In genomic region chr5:135578685-135579341, GRCh38 we compare ENCODE assay signal across 8 cellular contexts. TPM values are rescaled to one million over a fixed set of nuclear protein-coding genes. Genes with fewer than 3 reads are reported as not detected.
DNase-seq lines count a peak whose midpoint lies in the region; ATAC-seq, FAIRE-seq and TF ChIP-seq lines count a peak whose summit lies in the region.

A gene with protein sequence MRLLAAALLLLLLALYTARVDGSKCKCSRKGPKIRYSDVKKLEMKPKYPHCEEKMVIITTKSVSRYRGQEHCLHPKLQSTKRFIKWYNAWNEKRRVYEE (minus strand): TSS chr5:135578991. CDS start chr5:135578778, 213 bp downstream.

- dilution Hi-C loops in endothelial cell of umbilical vein (cut with MboI; ENCODE audit: extremely low pct_ligation_motif_present, low sequenced_read_pairs), result loop anchor here (25.0 kb wide), 1 partner anchor 258 kb away; the partner anchor contains the start of gene SLC25A48

- H3K27ac ChIP-seq in endothelial cell of umbilical vein (ENCODE audit: insufficient read depth, low read depth, low read length), result no peak within 1 kb of the TSS

- H3K4me1 ChIP-seq in endothelial cell of umbilical vein (ENCODE audit: control insufficient read depth, extremely low read depth, insufficient read depth, low read length) (no peaks in the 10 kb centered on the region), mucosa of descending colon (ENCODE audit: low read depth) (no peaks in the 10 kb centered on the region), BE2C (no peaks in the 10 kb centered on the region)

- H3K9me3 ChIP-seq in endothelial cell of umbilical vein (replicated peaks; ENCODE audit: control insufficient read depth, insufficient read depth, low read length), result no peaks in the 10 kb centered on the region
- H3K9me3 ChIP-seq in mucosa of descending colon, result no peaks in the 10 kb centered on the region
- no peaks in the 10 kb centered on the region for H3K9me3 ChIP-seq in BE2C

- POLR2A ChIA-PET in endothelial cell of umbilical vein (lab: Charles Lee), result no interaction called here

- DNase-seq in ELR (ENCODE audit: low read depth) (peak; percentile 73), NCI-H82 treated with DMSO at 0.1 percent for 48 hours (lab: John Stamatoyannopoulos, UW; ENCODE audit: unreplicated experiment) (peak; percentile 5), endothelial cell of umbilical vein (ENCODE audit: low read depth, low spot score) (no peak), mucosa of descending colon (peak; percentile 38 to 56 (median 44)), NCI-H774 (lab: John Stamatoyannopoulos, UW) (no peak), DMS114 treated with DMSO at 0.1 percent for 48 hours (lab: John Stamatoyannopoulos, UW; ENCODE audit: unreplicated experiment) (no peak), BE2C (no peak)

- H3K27me3 ChIP-seq in endothelial cell of umbilical vein (ENCODE audit: control insufficient read depth in 2 of 2, insufficient read depth in 2 of 2, low read length in 2 of 2), result peaks cover 34 to 40% of the 10 kb centered on the region in 2 experiments
- peaks cover 32% of the 10 kb centered on the region for H3K27me3 ChIP-seq in BE2C

- peak; percentile 61 for ATAC-seq in mucosa of descending colon
- ATAC-seq in GM18517 (IDR thresholded peaks at IDR 0.05; ENCODE audit: unreplicated experiment), result no peak

- TF ChIP-seq CTCF in endothelial cell of umbilical vein (IDR thresholded peaks at IDR 0.05; ENCODE audit: extremely low read depth in 1 of 2, insufficient read depth in 1 of 2, low read depth in 1 of 2, low read length in 2 of 2) (no peak), mucosa of descending colon (IDR thresholded peaks at IDR 0.05) (no peak), BE2C (IDR thresholded peaks at IDR 0.05; ENCODE audit: low read depth, low read length) (no peak)

- H4K20me1 ChIP-seq in endothelial cell of umbilical vein (replicated peaks; ENCODE audit: control insufficient read depth, extremely low read depth, insufficient read depth, low read length), result no peaks in the 10 kb centered on the region

- H3K36me3 ChIP-seq in endothelial cell of umbilical vein (ENCODE audit: control insufficient read depth in 2 of 2, extremely low read depth in 1 of 2, insufficient read depth in 2 of 2, low read length in 2 of 2) (no peaks in the 10 kb centered on the region), mucosa of descending colon (ENCODE audit: low read depth) (no peaks in the 10 kb centered on the region), BE2C (no peaks in the 10 kb centered on the region)

- no peaks in the 10 kb centered on the region for H3K79me2 ChIP-seq in endothelial cell of umbilical vein (ENCODE audit: control insufficient read depth, insufficient read depth, low read length)

- CTCF ChIA-PET in endothelial cell of umbilical vein (lab: Charles Lee), result interaction anchor here (1.2 to 3.6 kb wide), 4 partner anchors 9 to 27 kb away, joined by 4 to 34 read pairs (median 9); no protein-coding TSS in a partner anchor

- BruUV-seq in endothelial cell of umbilical vein (replicated peaks; lab: Mats Ljungman, UMichigan), result no TSS peak

- no peak within 1 kb of the TSS for H3K4me2 ChIP-seq in endothelial cell of umbilical vein (ENCODE audit: insufficient read depth, low read length)

- no peaks in the 10 kb centered on the region for H3K9me1 ChIP-seq in endothelial cell of umbilical vein (replicated peaks; ENCODE audit: control insufficient read depth, extremely low read depth, insufficient read depth, low read length)

- no peak within 1 kb of the TSS for H3K4me3 ChIP-seq in endothelial cell of umbilical vein (replicated peaks in 1 of 3; ENCODE audit: insufficient read depth in 1 of 3, low read depth in 1 of 3, low read length in 3 of 3)
- H3K4me3 ChIP-seq in mucosa of descending colon, result no peak within 1 kb of the TSS
- no peak within 1 kb of the TSS for H3K4me3 ChIP-seq in BE2C (ENCODE audit: low read depth, low read length)

- no peak within 1 kb of the TSS for H3K9ac ChIP-seq in endothelial cell of umbilical vein (replicated peaks; ENCODE audit: extremely low read depth, insufficient read depth, low read length)

- H2AFZ ChIP-seq in endothelial cell of umbilical vein (ENCODE audit: low read depth, low read length), result no peak within 1 kb of the TSS

- TF ChIP-seq POLR2A in endothelial cell of umbilical vein (IDR thresholded peaks at IDR 0.05; ENCODE audit: low read depth, low read length), result no peak

- intact Hi-C loops in endothelial cell of umbilical vein (cut with micrococcal nuclease), result no loop called here
- intact Hi-C loops in mucosa of descending colon (cut with DNase I, micrococcal nuclease), result no loop called here

- FAIRE-seq in endothelial cell of umbilical vein (lab: Jason Lieb, UNC), result no peak

TF ChIP-seq in endothelial cell of umbilical vein, 7 proteins besides CTCF, POLR2A, EP300 and RAD21:
- no peak for TF ChIP-seq JUN (IDR thresholded peaks at IDR 0.05; ENCODE audit: borderline replicate concordance, insufficient read depth, insufficient read length, low read depth)
- TF ChIP-seq EZH2 (IDR thresholded peaks at IDR 0.05; ENCODE audit: borderline replicate concordance, low read depth, low read length, severe bottlenecking), result peak; percentile 52
TF ChIP-seq in endothelial cell of umbilical vein: peak in this region for 1.

RNA-seq across cellular contexts. Expression of the gene that starts here (rescaled TPM):
- not detected in 2 replicates for total RNA-seq in endothelial cell of umbilical vein
- polyA plus RNA-seq in endothelial cell of umbilical vein, result not detected in 2 replicates
- polyA plus RNA-seq in endothelial cell of umbilical vein (2011; cell fraction: cytosol; rRNA removed), result not detected in 2 replicates
- not detected in 2 replicates for polyA plus RNA-seq in endothelial cell of umbilical vein (2011; cell fraction: nucleus; rRNA removed)
- not detected in 2 replicates for polyA plus RNA-seq in endothelial cell of umbilical vein (2012)
- not detected in 2 replicates for polyA minus RNA-seq in endothelial cell of umbilical vein
- polyA minus RNA-seq in endothelial cell of umbilical vein (2011; cell fraction: cytosol; rRNA and poly(A)+ RNA removed), result not detected
- not detected in 2 replicates for polyA minus RNA-seq in endothelial cell of umbilical vein (2011; cell fraction: nucleus; rRNA and poly(A)+ RNA removed)
- 10 to 100 TPM; 16.7 to 61.6 (median 24.2) TPM for total RNA-seq in mucosa of descending colon
- polyA plus RNA-seq in BE2C (2012; ENCODE audit: insufficient read depth, insufficient read length, low read depth), result not detected

Comparison
In these comparisons a context has a peak if more than half of its experiments do, and no peak if none do; other contexts are left out.
1. RNA of the gene that starts here (total RNA-seq): 16.7 to 61.6 TPM in mucosa of descending colon; not detected in endothelial cell of umbilical vein; every median in the first group is over 10 times any median in the second.
2. DNase-seq: peak in ELR (single experiment), NCI-H82 treated with DMSO at 0.1 percent for 48 hours (single experiment) and mucosa of descending colon (3 of 3); none in endothelial cell of umbilical vein (single experiment), NCI-H774 (single experiment), DMS114 treated with DMSO at 0.1 percent for 48 hours (single experiment) and BE2C (single experiment).